ENCODE assay signal across 1 cellular context in the genomic region with DNA sequence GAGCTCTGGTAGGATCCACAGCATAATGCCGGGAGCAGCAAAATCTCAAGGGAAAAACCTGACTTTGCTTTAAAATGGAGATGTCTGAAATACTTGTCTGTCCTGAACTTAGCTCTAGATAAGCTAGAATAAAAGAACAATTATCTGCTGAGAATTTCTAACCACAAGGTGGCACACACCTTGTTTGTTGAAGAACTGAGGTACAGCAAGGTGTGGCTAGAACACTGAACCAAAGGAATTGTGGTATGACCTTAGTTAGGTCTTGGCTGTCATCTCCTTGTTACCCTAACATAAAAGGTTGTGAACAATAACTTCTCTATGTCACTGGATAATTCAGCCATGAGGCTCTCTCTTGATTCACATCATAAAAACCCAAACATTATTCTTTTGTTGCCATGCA.
TF ChIP-seq lines count a peak whose summit lies in the region.

No MANE protein-coding gene starts in this region.

TF ChIP-seq in SK-N-SH treated with all-trans-retinoic acid at 6 μM for 48 hours, 23 proteins besides CTCF, POLR2A, EP300 and RAD21 (continued from another document):
- TF ChIP-seq, protein P1, sequence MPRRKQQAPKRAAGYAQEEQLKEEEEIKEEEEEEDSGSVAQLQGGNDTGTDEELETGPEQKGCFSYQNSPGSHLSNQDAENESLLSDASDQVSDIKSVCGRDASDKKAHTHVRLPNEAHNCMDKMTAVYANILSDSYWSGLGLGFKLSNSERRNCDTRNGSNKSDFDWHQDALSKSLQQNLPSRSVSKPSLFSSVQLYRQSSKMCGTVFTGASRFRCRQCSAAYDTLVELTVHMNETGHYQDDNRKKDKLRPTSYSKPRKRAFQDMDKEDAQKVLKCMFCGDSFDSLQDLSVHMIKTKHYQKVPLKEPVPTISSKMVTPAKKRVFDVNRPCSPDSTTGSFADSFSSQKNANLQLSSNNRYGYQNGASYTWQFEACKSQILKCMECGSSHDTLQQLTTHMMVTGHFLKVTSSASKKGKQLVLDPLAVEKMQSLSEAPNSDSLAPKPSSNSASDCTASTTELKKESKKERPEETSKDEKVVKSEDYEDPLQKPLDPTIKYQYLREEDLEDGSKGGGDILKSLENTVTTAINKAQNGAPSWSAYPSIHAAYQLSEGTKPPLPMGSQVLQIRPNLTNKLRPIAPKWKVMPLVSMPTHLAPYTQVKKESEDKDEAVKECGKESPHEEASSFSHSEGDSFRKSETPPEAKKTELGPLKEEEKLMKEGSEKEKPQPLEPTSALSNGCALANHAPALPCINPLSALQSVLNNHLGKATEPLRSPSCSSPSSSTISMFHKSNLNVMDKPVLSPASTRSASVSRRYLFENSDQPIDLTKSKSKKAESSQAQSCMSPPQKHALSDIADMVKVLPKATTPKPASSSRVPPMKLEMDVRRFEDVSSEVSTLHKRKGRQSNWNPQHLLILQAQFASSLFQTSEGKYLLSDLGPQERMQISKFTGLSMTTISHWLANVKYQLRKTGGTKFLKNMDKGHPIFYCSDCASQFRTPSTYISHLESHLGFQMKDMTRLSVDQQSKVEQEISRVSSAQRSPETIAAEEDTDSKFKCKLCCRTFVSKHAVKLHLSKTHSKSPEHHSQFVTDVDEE (CRISPR knock-in tag; IDR thresholded peaks at IDR 0.05) = no peak
- TF ChIP-seq, protein P2, sequence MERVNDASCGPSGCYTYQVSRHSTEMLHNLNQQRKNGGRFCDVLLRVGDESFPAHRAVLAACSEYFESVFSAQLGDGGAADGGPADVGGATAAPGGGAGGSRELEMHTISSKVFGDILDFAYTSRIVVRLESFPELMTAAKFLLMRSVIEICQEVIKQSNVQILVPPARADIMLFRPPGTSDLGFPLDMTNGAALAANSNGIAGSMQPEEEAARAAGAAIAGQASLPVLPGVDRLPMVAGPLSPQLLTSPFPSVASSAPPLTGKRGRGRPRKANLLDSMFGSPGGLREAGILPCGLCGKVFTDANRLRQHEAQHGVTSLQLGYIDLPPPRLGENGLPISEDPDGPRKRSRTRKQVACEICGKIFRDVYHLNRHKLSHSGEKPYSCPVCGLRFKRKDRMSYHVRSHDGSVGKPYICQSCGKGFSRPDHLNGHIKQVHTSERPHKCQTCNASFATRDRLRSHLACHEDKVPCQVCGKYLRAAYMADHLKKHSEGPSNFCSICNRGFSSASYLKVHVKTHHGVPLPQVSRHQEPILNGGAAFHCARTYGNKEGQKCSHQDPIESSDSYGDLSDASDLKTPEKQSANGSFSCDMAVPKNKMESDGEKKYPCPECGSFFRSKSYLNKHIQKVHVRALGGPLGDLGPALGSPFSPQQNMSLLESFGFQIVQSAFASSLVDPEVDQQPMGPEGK (CRISPR knock-in tag; IDR thresholded peaks at IDR 0.05; ENCODE audit: borderline replicate concordance) = no peak
- no peak for TF ChIP-seq ZNF70 (CRISPR knock-in tag; IDR thresholded peaks at IDR 0.05)
